In the genomic region with DNA sequence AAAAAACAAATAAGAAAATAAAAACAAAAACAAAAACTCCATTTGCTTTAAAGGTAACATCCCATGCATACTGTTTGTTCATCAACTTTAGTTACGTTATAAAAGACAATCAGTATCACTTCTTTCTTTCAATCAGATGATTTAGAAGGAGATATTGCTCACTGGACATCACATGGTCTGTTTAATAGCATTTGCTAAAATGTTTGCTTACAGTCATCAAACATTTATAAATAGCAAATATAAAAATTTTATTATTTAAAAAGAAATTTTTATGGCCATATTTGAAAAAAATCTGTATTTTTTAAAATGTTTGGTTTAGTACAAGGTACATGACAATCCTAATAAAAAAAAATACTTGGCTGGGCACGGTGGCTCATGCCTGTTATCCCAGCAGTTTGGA, we compare ENCODE assay signal across 34 cellular contexts. TPM values are rescaled to one million over a fixed set of nuclear protein-coding genes. Genes with fewer than 3 reads are reported as not detected.
"Had no signal": no experiment of that assay in that cellular context is flagged by ENCODE, and none has a peak within 500 bp of the region (broad histone marks: within the 10 kb centered on the region; RNA-seq: fewer than 3 reads in every experiment).

No MANE protein-coding gene starts in this region.

- DNase-seq: colonic mucosa; cortex of kidney; effector CD8-positive, alpha-beta T cell; effector memory CD8-positive, alpha-beta T cell; endodermal cell; erythroblast; esophagus squamous epithelium; foreskin fibroblast; foreskin melanocyte; gastrocnemius medialis; glutamatergic neuron; head of caudate nucleus; heart right ventricle; hippocampal formation; left cardiac atrium; left lung; left ventricle myocardium superior; lower lobe of right lung; mesenchymal stem cell; naive thymus-derived CD4-positive, alpha-beta T cell had no signal

- H3K9me3 ChIP-seq: colonic mucosa, esophagus squamous epithelium, gastrocnemius medialis, heart right ventricle, left lung, lower lobe of right lung had no signal

- H3K4me1 ChIP-seq: colonic mucosa, esophagus squamous epithelium, gastrocnemius medialis, heart right ventricle, left lung, lower lobe of right lung had no signal

- H3K27ac ChIP-seq: colonic mucosa, epithelial cell of prostate, esophagus squamous epithelium, gastrocnemius medialis, heart right ventricle, left lung, lower lobe of right lung had no signal

- H3K4me3 ChIP-seq: colonic mucosa, esophagus squamous epithelium, gastrocnemius medialis, heart right ventricle, left lung, lower lobe of right lung had no signal

- ATAC-seq: effector memory CD8-positive, alpha-beta T cell; esophagus mucosa; gastrocnemius medialis; heart right ventricle; left cardiac atrium; left lung; left ventricle myocardium superior; lower lobe of right lung; naive thymus-derived CD4-positive, alpha-beta T cell had no signal

- FAIRE-seq: endometrium, islet of Langerhans, keratinocyte had no signal

- H3K36me3 ChIP-seq: colonic mucosa, esophagus squamous epithelium, gastrocnemius medialis, heart right ventricle, left lung, lower lobe of right lung had no signal

- H3K27me3 ChIP-seq: colonic mucosa, esophagus squamous epithelium, gastrocnemius medialis, heart right ventricle, left lung had no signal

RNA-seq across cellular contexts. Expression of a gene that starts 22.6 kb away (rescaled TPM):
- total RNA-seq: colonic mucosa; dermis microvascular lymphatic vessel endothelial cell; endodermal cell; esophagus mucosa; esophagus squamous epithelium; gastrocnemius medialis; glomerular endothelial cell; heart right ventricle; kidney epithelial cell; left cardiac atrium; left lung; left ventricle myocardium superior; lower leg skin; lower lobe of right lung; lung microvascular endothelial cell; mesenteric fat pad; mesothelial cell of epicardium; mononuclear cell; mucosa of gallbladder; naive thymus-derived CD4-positive, alpha-beta T cell had no signal
- polyA plus RNA-seq: heart right ventricle; keratinocyte; naive thymus-derived CD4-positive, alpha-beta T cell had no signal

RNA-seq across cellular contexts. Expression of a gene that starts 29.5 kb away (rescaled TPM):
- total RNA-seq: dermis microvascular lymphatic vessel endothelial cell; endodermal cell; esophagus mucosa; kidney epithelial cell; left lung; left ventricle myocardium superior; lower lobe of right lung; lung microvascular endothelial cell; mesenteric fat pad; naive thymus-derived CD4-positive, alpha-beta T cell had no signal
- polyA plus RNA-seq: naive thymus-derived CD4-positive, alpha-beta T cell had no signal

RNA-seq across cellular contexts. Expression of a gene that starts 42.6 kb away (rescaled TPM):
- total RNA-seq: colonic mucosa; dermis microvascular lymphatic vessel endothelial cell; endodermal cell; esophagus mucosa; esophagus squamous epithelium; gastrocnemius medialis; glomerular endothelial cell; heart right ventricle; kidney epithelial cell; left cardiac atrium; left lung; left ventricle myocardium superior; lower leg skin; lower lobe of right lung; lung microvascular endothelial cell; mesenteric fat pad; mesothelial cell of epicardium; mononuclear cell; mucosa of gallbladder; naive thymus-derived CD4-positive, alpha-beta T cell had no signal
- polyA plus RNA-seq: heart right ventricle; keratinocyte; naive thymus-derived CD4-positive, alpha-beta T cell had no signal
